ENCODE assay signal across 1 cellular context in the genomic region with DNA sequence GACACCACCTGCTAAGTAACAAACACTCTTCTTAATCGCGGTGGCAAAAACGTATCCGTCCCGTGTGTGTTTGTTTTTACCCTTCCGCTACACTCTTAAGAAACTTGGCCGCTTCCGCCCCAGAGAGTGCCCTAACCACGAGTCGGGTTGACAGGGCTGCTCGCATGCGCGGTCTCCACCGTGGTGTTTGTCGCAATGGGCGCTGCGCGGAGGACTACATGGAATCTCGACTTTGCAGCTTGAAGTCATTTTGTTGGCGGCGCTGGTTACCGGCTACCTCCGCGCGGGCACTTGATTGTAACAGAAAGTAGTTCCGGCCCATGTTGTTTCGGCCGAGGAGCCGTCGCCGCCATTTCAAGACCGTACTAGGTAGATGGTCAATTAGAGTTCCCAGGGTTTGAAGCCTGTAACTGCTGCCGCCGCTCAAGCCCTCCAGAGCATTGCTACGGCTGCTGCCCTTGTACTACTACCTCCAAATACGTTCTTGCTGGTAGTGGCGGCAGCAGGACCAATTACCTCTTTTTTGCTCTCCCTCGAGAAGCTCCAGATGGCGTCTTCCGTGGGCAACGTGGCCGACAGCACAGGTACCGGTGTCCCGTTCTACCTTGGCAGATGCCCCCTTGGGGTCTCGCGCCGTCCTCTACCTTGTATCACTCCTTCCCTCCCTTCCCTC.
TF ChIP-seq lines count a peak whose summit lies in the region.

A gene (plus strand): TSS at position 352 of the 673 bp plus-strand sequence. CDS start 196 bp downstream, at position 548.

TF ChIP-seq in WTC11, 78 proteins besides CTCF, POLR2A, EP300 and RAD21 (continued from another document):
- TF ChIP-seq, protein P1, sequence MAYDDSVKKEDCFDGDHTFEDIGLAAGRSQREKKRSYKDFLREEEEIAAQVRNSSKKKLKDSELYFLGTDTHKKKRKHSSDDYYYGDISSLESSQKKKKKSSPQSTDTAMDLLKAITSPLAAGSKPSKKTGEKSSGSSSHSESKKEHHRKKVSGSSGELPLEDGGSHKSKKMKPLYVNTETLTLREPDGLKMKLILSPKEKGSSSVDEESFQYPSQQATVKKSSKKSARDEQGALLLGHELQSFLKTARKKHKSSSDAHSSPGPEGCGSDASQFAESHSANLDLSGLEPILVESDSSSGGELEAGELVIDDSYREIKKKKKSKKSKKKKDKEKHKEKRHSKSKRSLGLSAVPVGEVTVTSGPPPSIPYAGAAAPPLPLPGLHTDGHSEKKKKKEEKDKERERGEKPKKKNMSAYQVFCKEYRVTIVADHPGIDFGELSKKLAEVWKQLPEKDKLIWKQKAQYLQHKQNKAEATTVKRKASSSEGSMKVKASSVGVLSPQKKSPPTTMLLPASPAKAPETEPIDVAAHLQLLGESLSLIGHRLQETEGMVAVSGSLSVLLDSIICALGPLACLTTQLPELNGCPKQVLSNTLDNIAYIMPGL (CRISPR knock-in tag; IDR thresholded peaks at IDR 0.05): peak; percentile 49; the same call in 1 of the 2 replicates
- TF ChIP-seq ZNF317 (CRISPR knock-in tag; IDR thresholded peaks at IDR 0.05; ENCODE audit: borderline replicate concordance, low read depth): 0 out of 2 replicates have a peak, but pooled peaks have one; percentile 24
- peak; percentile 85 for TF ChIP-seq FOXK1 (CRISPR knock-in tag; IDR thresholded peaks at IDR 0.05)
- TF ChIP-seq, protein P2, sequence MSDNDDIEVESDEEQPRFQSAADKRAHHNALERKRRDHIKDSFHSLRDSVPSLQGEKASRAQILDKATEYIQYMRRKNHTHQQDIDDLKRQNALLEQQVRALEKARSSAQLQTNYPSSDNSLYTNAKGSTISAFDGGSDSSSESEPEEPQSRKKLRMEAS (CRISPR knock-in tag; IDR thresholded peaks at IDR 0.05): peak; percentile 88
- TF ChIP-seq, protein P3, sequence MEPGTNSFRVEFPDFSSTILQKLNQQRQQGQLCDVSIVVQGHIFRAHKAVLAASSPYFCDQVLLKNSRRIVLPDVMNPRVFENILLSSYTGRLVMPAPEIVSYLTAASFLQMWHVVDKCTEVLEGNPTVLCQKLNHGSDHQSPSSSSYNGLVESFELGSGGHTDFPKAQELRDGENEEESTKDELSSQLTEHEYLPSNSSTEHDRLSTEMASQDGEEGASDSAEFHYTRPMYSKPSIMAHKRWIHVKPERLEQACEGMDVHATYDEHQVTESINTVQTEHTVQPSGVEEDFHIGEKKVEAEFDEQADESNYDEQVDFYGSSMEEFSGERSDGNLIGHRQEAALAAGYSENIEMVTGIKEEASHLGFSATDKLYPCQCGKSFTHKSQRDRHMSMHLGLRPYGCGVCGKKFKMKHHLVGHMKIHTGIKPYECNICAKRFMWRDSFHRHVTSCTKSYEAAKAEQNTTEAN (CRISPR knock-in tag; IDR thresholded peaks at IDR 0.05): 0 out of 2 replicates have a peak, but pooled peaks have one; percentile 48
- no peak for TF ChIP-seq NR2C2 (CRISPR knock-in tag; IDR thresholded peaks at IDR 0.05)
- no peak for TF ChIP-seq ZNF416 (CRISPR knock-in tag; IDR thresholded peaks at IDR 0.05)
- peak; percentile 30; the same call in 1 of the 2 replicates for TF ChIP-seq MYBL2 (CRISPR knock-in tag; IDR thresholded peaks at IDR 0.05)
- TF ChIP-seq, protein P4, sequence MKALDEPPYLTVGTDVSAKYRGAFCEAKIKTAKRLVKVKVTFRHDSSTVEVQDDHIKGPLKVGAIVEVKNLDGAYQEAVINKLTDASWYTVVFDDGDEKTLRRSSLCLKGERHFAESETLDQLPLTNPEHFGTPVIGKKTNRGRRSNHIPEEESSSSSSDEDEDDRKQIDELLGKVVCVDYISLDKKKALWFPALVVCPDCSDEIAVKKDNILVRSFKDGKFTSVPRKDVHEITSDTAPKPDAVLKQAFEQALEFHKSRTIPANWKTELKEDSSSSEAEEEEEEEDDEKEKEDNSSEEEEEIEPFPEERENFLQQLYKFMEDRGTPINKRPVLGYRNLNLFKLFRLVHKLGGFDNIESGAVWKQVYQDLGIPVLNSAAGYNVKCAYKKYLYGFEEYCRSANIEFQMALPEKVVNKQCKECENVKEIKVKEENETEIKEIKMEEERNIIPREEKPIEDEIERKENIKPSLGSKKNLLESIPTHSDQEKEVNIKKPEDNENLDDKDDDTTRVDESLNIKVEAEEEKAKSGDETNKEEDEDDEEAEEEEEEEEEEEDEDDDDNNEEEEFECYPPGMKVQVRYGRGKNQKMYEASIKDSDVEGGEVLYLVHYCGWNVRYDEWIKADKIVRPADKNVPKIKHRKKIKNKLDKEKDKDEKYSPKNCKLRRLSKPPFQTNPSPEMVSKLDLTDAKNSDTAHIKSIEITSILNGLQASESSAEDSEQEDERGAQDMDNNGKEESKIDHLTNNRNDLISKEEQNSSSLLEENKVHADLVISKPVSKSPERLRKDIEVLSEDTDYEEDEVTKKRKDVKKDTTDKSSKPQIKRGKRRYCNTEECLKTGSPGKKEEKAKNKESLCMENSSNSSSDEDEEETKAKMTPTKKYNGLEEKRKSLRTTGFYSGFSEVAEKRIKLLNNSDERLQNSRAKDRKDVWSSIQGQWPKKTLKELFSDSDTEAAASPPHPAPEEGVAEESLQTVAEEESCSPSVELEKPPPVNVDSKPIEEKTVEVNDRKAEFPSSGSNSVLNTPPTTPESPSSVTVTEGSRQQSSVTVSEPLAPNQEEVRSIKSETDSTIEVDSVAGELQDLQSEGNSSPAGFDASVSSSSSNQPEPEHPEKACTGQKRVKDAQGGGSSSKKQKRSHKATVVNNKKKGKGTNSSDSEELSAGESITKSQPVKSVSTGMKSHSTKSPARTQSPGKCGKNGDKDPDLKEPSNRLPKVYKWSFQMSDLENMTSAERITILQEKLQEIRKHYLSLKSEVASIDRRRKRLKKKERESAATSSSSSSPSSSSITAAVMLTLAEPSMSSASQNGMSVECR (CRISPR knock-in tag; IDR thresholded peaks at IDR 0.05; ENCODE audit: borderline replicate concordance): no peak
- peak; percentile 65; the same call in 1 of the 2 replicates for TF ChIP-seq GABPB1 (CRISPR knock-in tag; IDR thresholded peaks at IDR 0.05)
- TF ChIP-seq, protein P5, sequence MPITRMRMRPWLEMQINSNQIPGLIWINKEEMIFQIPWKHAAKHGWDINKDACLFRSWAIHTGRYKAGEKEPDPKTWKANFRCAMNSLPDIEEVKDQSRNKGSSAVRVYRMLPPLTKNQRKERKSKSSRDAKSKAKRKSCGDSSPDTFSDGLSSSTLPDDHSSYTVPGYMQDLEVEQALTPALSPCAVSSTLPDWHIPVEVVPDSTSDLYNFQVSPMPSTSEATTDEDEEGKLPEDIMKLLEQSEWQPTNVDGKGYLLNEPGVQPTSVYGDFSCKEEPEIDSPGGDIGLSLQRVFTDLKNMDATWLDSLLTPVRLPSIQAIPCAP (CRISPR knock-in tag; IDR thresholded peaks at IDR 0.05): no peak
- no peak for TF ChIP-seq ELF4 (CRISPR knock-in tag; IDR thresholded peaks at IDR 0.05; ENCODE audit: low read depth)
- TF ChIP-seq, protein P6, sequence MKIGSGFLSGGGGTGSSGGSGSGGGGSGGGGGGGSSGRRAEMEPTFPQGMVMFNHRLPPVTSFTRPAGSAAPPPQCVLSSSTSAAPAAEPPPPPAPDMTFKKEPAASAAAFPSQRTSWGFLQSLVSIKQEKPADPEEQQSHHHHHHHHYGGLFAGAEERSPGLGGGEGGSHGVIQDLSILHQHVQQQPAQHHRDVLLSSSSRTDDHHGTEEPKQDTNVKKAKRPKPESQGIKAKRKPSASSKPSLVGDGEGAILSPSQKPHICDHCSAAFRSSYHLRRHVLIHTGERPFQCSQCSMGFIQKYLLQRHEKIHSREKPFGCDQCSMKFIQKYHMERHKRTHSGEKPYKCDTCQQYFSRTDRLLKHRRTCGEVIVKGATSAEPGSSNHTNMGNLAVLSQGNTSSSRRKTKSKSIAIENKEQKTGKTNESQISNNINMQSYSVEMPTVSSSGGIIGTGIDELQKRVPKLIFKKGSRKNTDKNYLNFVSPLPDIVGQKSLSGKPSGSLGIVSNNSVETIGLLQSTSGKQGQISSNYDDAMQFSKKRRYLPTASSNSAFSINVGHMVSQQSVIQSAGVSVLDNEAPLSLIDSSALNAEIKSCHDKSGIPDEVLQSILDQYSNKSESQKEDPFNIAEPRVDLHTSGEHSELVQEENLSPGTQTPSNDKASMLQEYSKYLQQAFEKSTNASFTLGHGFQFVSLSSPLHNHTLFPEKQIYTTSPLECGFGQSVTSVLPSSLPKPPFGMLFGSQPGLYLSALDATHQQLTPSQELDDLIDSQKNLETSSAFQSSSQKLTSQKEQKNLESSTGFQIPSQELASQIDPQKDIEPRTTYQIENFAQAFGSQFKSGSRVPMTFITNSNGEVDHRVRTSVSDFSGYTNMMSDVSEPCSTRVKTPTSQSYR (CRISPR knock-in tag; IDR thresholded peaks at IDR 0.05): 0 out of 2 replicates have a peak, but pooled peaks have one; percentile 18
